13 cellular contexts compared by ENCODE assay signal in the genomic region with DNA sequence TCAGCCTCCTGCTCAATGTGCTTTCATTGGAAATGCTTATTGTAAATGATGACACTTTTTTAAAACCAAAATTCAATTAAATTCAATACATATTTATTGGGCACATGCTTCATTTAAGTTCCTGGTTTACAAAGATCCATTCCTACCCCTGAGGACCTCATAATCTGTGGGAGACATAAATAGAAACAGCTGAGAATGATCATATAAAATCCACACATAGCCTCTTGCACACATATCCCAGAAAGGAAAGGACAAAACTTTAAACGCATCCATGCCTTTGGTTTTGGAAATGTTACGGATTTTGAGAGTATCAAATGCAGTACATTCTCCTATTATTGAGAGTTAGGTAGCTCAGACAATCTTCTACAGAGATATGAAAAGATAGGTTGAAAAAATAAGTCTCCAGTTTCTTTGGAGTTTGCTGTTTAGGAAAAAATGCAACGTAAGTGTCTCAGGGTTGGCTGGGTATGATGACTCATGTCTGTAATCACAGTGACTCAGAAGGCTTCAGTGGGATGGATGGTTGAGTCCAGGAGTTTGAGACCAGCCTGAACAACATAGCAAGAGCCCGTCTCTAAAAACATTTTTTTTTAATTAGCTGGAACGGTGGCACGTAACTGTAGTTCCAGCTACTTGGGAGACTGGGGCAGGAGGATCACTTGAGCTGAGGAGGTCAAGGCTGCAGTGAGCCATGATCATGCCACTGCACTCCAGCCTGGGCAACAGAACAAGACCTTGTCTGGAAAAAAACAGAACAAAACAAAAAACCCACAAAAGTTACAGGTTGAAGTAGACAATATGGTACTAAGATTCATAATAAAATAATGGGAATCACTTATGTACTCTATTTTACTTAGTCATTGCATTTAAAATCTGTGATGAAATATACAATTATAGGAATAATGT. TPM values are rescaled to one million over a fixed set of nuclear protein-coding genes. Genes with fewer than 3 reads are reported as not detected.
DNase-seq lines count a peak whose midpoint lies in the region; ATAC-seq and TF ChIP-seq lines count a peak whose summit lies in the region.
"Had no signal": no experiment of that assay in that cellular context is flagged by ENCODE, and none has a peak within 500 bp of the region (broad histone marks: within the 10 kb centered on the region; RNA-seq: fewer than 3 reads in every experiment).

No MANE protein-coding gene starts in this region.

- no peak overlapping the region for H3K4me2 ChIP-seq in parathyroid adenoma (ENCODE audit: low read length)

- DNase-seq in EL (peak; percentile 95), NCI-H460 (ENCODE audit: extremely low read depth, low read depth) (peak; percentile 52), chondrocyte (ENCODE audit: low spot score) (no peak), endothelial cell (ENCODE audit: low spot score) (no peak), ecto neural progenitor cell (ENCODE audit: low spot score) (no peak)
- DNase-seq in stimulated activated CD4-positive, alpha-beta T cell treated with anti-CD3 and anti-CD28 coated beads, Interleukin-12 subunit alpha, Interleukin-12 subunit beta, amount 100 ng/mL, for 4 hours, result no peak
- DNase-seq: hippocampal formation, NCI-H2171 treated with DMSO at 0.1 percent for 48 hours, WERI-Rb-1 had no signal

- peaks cover 3% of the 10 kb centered on the region for H3K4me1 ChIP-seq in parathyroid adenoma

- H3K4me3 Mint-ChIP-seq in chondrocyte (ENCODE audit: unreplicated experiment), result no peak overlapping the region
- no peak overlapping the region for H3K4me3 Mint-ChIP-seq in endothelial cell (ENCODE audit: unreplicated experiment)
- H3K4me3 Mint-ChIP-seq: activated naive CD8-positive, alpha-beta T cell had no signal

- H3K9me3 Mint-ChIP-seq in chondrocyte (ENCODE audit: low read depth), result no peaks in the 10 kb centered on the region
- H3K9me3 Mint-ChIP-seq in endothelial cell (ENCODE audit: unreplicated experiment), result no peaks in the 10 kb centered on the region

- H3K36me3 ChIP-seq in parathyroid adenoma (ENCODE audit: control insufficient read depth, insufficient read depth, low read length), result no peaks in the 10 kb centered on the region
- H3K36me3 ChIP-seq: neutrophil, WERI-Rb-1 had no signal

- H3K27ac Mint-ChIP-seq in chondrocyte (ENCODE audit: unreplicated experiment) (peak overlapping the region; percentile 90), endothelial cell (ENCODE audit: unreplicated experiment) (no peak overlapping the region)
- H3K27ac Mint-ChIP-seq: activated naive CD8-positive, alpha-beta T cell had no signal

- H3K27me3 ChIP-seq in parathyroid adenoma (ENCODE audit: control insufficient read depth, insufficient read depth, low read length), result no peaks in the 10 kb centered on the region

- no peak overlapping the region for H3K27ac ChIP-seq in parathyroid adenoma
- H3K27ac ChIP-seq: neutrophil, WERI-Rb-1 had no signal

- ATAC-seq in HG02610 (IDR thresholded peaks at IDR 0.05; ENCODE audit: unreplicated experiment), result no peak

- H3K27me3 Mint-ChIP-seq in chondrocyte (ENCODE audit: low read depth), result no peaks in the 10 kb centered on the region
- peaks cover 2% of the 10 kb centered on the region for H3K27me3 Mint-ChIP-seq in endothelial cell (ENCODE audit: unreplicated experiment)

- H3K36me3 Mint-ChIP-seq in chondrocyte (ENCODE audit: low read depth) (no peaks in the 10 kb centered on the region), endothelial cell (ENCODE audit: low read depth, unreplicated experiment) (no peaks in the 10 kb centered on the region)
- H3K36me3 Mint-ChIP-seq: activated naive CD8-positive, alpha-beta T cell had no signal

- no peak overlapping the region for H3K9ac ChIP-seq in parathyroid adenoma

- TF ChIP-seq CTCF in chondrocyte (IDR thresholded peaks at IDR 0.05) (no peak), parathyroid adenoma (IDR thresholded peaks at IDR 0.05) (no peak), endothelial cell (IDR thresholded peaks at IDR 0.05; ENCODE audit: unreplicated experiment) (no peak)

- H3K9me3 ChIP-seq in parathyroid adenoma (ENCODE audit: control insufficient read depth, low read length), result no peaks in the 10 kb centered on the region
- H3K9me3 ChIP-seq: neutrophil had no signal

- H3K4me1 Mint-ChIP-seq in chondrocyte (ENCODE audit: low read depth) (peaks cover 41% of the 10 kb centered on the region), endothelial cell (ENCODE audit: unreplicated experiment) (peaks cover 6% of the 10 kb centered on the region)

- H2AFZ ChIP-seq in parathyroid adenoma, result peak overlapping the region; percentile 33

- H3K4me3 ChIP-seq in parathyroid adenoma (ENCODE audit: low read depth, low read length), result no peak overlapping the region

- no peaks in the 10 kb centered on the region for H3K79me2 ChIP-seq in parathyroid adenoma

RNA-seq across cellular contexts. Expression of a gene that starts 3.9 kb away (rescaled TPM):
- 3.1 and 5.8 TPM in 2 replicates for total RNA-seq in NCI-H460 (2014; rRNA removed; shearing (Covaris generic))
- 48.8 and 52.2 TPM in 2 replicates for polyA plus RNA-seq in NCI-H460 (2014; cell fraction: nucleus; rRNA removed)
- total RNA-seq in chondrocyte (12.0 to 16.3 TPM (median 14.4 TPM) in 3 replicates), endothelial cell (ENCODE audit: unreplicated experiment) (1.5 TPM)

RNA-seq across cellular contexts. Expression of a gene that starts 26.8 kb away (rescaled TPM):
- 57.3 and 57.5 TPM in 2 replicates for total RNA-seq in NCI-H460 (2014; rRNA removed; shearing (Covaris generic))
- 77.6 and 81.3 TPM in 2 replicates for polyA plus RNA-seq in NCI-H460 (2014; cell fraction: nucleus; rRNA removed)
- 36.2 to 38.5 TPM (median 37.0 TPM) in 3 replicates for total RNA-seq in chondrocyte
- 47.7 TPM for total RNA-seq in endothelial cell (ENCODE audit: unreplicated experiment)

Comparison
In these comparisons a context has a peak if more than half of its experiments do, and no peak if none do; other contexts are left out.
1. DNase-seq: peak in EL (single experiment) and NCI-H460 (single experiment); none in chondrocyte (single experiment), endothelial cell (single experiment), stimulated activated CD4-positive, alpha-beta T cell treated with anti-CD3 and anti-CD28 coated beads, Interleukin-12 subunit alpha, Interleukin-12 subunit beta, amount 100 ng/mL, for 4 hours (single experiment) and ecto neural progenitor cell (single experiment).